In the genomic region with DNA sequence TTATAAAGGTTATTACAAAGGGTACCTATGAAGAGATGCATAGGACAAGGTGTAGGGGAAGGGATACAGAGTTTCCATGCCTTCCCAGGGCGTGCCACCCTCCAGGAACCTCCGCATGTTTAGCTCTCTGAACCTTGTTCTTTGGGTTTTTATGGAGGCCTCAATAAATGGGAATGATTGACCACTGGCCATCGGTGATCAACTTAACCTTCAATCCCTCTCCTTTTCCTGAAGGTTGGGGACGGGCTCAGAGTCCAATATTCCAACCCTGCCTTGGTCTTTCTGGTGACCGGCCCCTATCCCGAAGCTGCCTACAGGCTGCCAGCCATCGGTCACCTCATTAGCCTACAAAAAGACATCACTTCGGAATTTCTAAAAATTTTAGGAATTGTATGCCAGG, we compare ENCODE assay signal across 26 cellular contexts. TPM values are rescaled to one million over a fixed set of nuclear protein-coding genes. Genes with fewer than 3 reads are reported as not detected.
"Had no signal": no experiment of that assay in that cellular context is flagged by ENCODE, and none has a peak within 500 bp of the region (broad histone marks: within the 10 kb centered on the region; RNA-seq: fewer than 3 reads in every experiment).

No MANE protein-coding gene starts in this region.

- DNase-seq: cerebellar nuclear complex; cortex of kidney; foreskin fibroblast; heart left ventricle; left ventricle myocardium superior; lower lobe of right lung; psoas muscle; right cardiac atrium; stimulated activated CD4-positive, alpha-beta T cell treated with anti-CD3 and anti-CD28 coated beads, Interleukin-15, amount 100 ng/mL, for 24 hours; stimulated activated CD4-positive, alpha-beta T cell treated with anti-CD3 and anti-CD28 coated beads, Interleukin-2, amount 100 ng/mL, for 48 hours; stimulated activated CD8-positive, alpha-beta memory T cell treated with anti-CD3 and anti-CD28 coated beads, Interleukin-4, amount 100 ng/mL, for 48 hours; stimulated activated naive CD4-positive, alpha-beta T cell treated with Interleukin-2 at 50 U/mL for 16 hours; stomach; thyroid gland had no signal

- H3K4me2 ChIP-seq: hepatocyte, neural progenitor cell had no signal

- H3K4me1 ChIP-seq: gastroesophageal sphincter, heart left ventricle, lower lobe of right lung, neural progenitor cell, psoas muscle, stomach, thyroid gland had no signal

- ATAC-seq: gastroesophageal sphincter, heart left ventricle, left ventricle myocardium superior, lower lobe of right lung, psoas muscle, right cardiac atrium had no signal

- H3K79me2 ChIP-seq: hepatocyte had no signal

- H3K9ac ChIP-seq: neural progenitor cell had no signal

- H2AFZ ChIP-seq: hepatocyte, neural progenitor cell had no signal

- H3K9me3 Mint-ChIP-seq: nephron, neural progenitor cell, type B pancreatic cell had no signal

- H3K36me3 Mint-ChIP-seq: neural progenitor cell, type B pancreatic cell had no signal

- H3K36me3 ChIP-seq: gastroesophageal sphincter, heart left ventricle, lower lobe of right lung, neural progenitor cell, stomach, thyroid gland had no signal

- H3K4me1 Mint-ChIP-seq: nephron, neural progenitor cell had no signal

- H3K27me3 ChIP-seq: heart left ventricle, hepatocyte, neural progenitor cell, stomach, thyroid gland had no signal

- H3K4me3 ChIP-seq: gastroesophageal sphincter, heart left ventricle, hepatocyte, lower lobe of right lung, neural progenitor cell, psoas muscle, skin epidermis, stomach, thyroid gland had no signal

- H3K4me3 Mint-ChIP-seq: nephron, neural progenitor cell, type B pancreatic cell had no signal

- H3K27ac Mint-ChIP-seq: nephron, neural progenitor cell, type B pancreatic cell had no signal

- FAIRE-seq: islet of Langerhans had no signal

- H3K27ac ChIP-seq: gastroesophageal sphincter, heart left ventricle, hepatocyte, lower lobe of right lung, neural progenitor cell, psoas muscle, skin epidermis, stomach, thyroid gland had no signal

- H3K9me3 ChIP-seq: gastroesophageal sphincter, lower lobe of right lung, psoas muscle, thyroid gland had no signal

RNA-seq across cellular contexts. Expression of a gene that starts 11.7 kb away (rescaled TPM):
- total RNA-seq: dermis microvascular lymphatic vessel endothelial cell, kidney epithelial cell, osteoblast, renal cortical epithelial cell, temporal lobe had no signal

RNA-seq across cellular contexts. Expression of a gene that starts 34.0 kb away (rescaled TPM):
- total RNA-seq: dermis microvascular lymphatic vessel endothelial cell, kidney epithelial cell, osteoblast, renal cortical epithelial cell, temporal lobe, thyroid gland had no signal

RNA-seq across cellular contexts. Expression of a gene that starts 55.0 kb away (rescaled TPM):
- total RNA-seq: dermis microvascular lymphatic vessel endothelial cell, hepatocyte, kidney epithelial cell, left ventricle myocardium superior, osteoblast, renal cortical epithelial cell, temporal lobe had no signal
- polyA plus RNA-seq: hepatocyte had no signal
